1 cellular context compared by ENCODE assay signal in genomic region chr4:98663226-98664006, GRCh38.
TF ChIP-seq lines count a peak whose summit lies in the region.

No MANE protein-coding gene starts in this region.

TF ChIP-seq in GM12878, 131 proteins besides CTCF, POLR2A, EP300 and RAD21 (continued from another document and continues in another):
- TF ChIP-seq MLLT1 (IDR thresholded peaks at IDR 0.05) (peak; percentile 71), PRDM15 (CRISPR knock-in tag; IDR thresholded peaks at IDR 0.05) (no peak), MXI1 (IDR thresholded peaks at IDR 0.05; ENCODE audit: low read depth, low read length) (peak; percentile 74; the same call in 1 of the 2 replicates), MTA3 (IDR thresholded peaks at IDR 0.05; ENCODE audit: borderline replicate concordance, low read length) (peak; percentile 94), RCOR1 (conservative IDR thresholded peaks at IDR 0.05; ENCODE audit: low read depth, low read length) (peak; percentile 74; the same call in 1 of the 2 replicates), CBX5 (IDR thresholded peaks at IDR 0.05; ENCODE audit: low read depth) (no peak), RELA (IDR thresholded peaks at IDR 0.05; ENCODE audit: borderline replicate concordance, partially characterized antibody) (no peak), IRF4 (IDR thresholded peaks at IDR 0.05; ENCODE audit: low read depth, low read length) (no peak; the same call in 1 of the 2 replicates), RB1 (IDR thresholded peaks at IDR 0.05; ENCODE audit: borderline replicate concordance) (0 out of 2 replicates have a peak, but pooled peaks have one; percentile 63), ZBED1 (IDR thresholded peaks at IDR 0.05; ENCODE audit: borderline replicate concordance) (peak; percentile 51; the same call in 1 of the 2 replicates), CEBPB (IDR thresholded peaks at IDR 0.05; ENCODE audit: borderline replicate concordance in 1 of 2, low read depth in 2 of 2, low read length in 2 of 2) (peak in 1 of 2 experiments; percentile 80; a peak in 1 of 4 replicates), NR2F1 (conservative IDR thresholded peaks at IDR 0.05) (peak; percentile 80), BMI1 (IDR thresholded peaks at IDR 0.05; ENCODE audit: borderline replicate concordance) (peak; percentile 71; the same call in 1 of the 2 replicates), FOXM1 (IDR thresholded peaks at IDR 0.05; ENCODE audit: low read depth, low read length) (peak; percentile 91), ASH2L (IDR thresholded peaks at IDR 0.05; ENCODE audit: borderline replicate concordance, low read depth) (no peak), PML (IDR thresholded peaks at IDR 0.05; ENCODE audit: low read length) (peak; percentile 85; the same call in 1 of the 2 replicates), YY1 (IDR thresholded peaks at IDR 0.05; ENCODE audit: low read depth, low read length) (0 out of 2 replicates have a peak, but pooled peaks have one; percentile 16), TCF7 (IDR thresholded peaks at IDR 0.05; ENCODE audit: borderline replicate concordance) (peak; percentile 74; the same call in 1 of the 2 replicates), SP1 (IDR thresholded peaks at IDR 0.05; ENCODE audit: low read depth, low read length) (peak; percentile 8), FOXK2 (IDR thresholded peaks at IDR 0.05) (no peak), STAT1 (conservative IDR thresholded peaks at IDR 0.05) (no peak), ZNF384 (IDR thresholded peaks at IDR 0.05; ENCODE audit: borderline replicate concordance, low read depth, low read length) (peak; percentile 85), DPF2 (IDR thresholded peaks at IDR 0.05) (peak; percentile 84; the same call in 1 of the 2 replicates), NFIC (IDR thresholded peaks at IDR 0.05; ENCODE audit: low read depth, low read length) (peak; percentile 93), NKRF (conservative IDR thresholded peaks at IDR 0.05) (0 out of 2 replicates have a peak, but pooled peaks have one; percentile 29), CHD2 (IDR thresholded peaks at IDR 0.05; ENCODE audit: borderline replicate concordance, low read depth, low read length) (peak; percentile 72; the same call in 1 of the 2 replicates), ETV6 (conservative IDR thresholded peaks at IDR 0.05 in 1 of 2, IDR thresholded peaks at IDR 0.05 in 1 of 2; ENCODE audit: borderline replicate concordance in 1 of 2, low read depth in 1 of 2) (peak in 1 of 2 experiments; percentile 86; a peak in 1 of 4 replicates), SUPT20H (IDR thresholded peaks at IDR 0.05; ENCODE audit: borderline replicate concordance, control insufficient read depth, low read depth, low read length) (no peak)
- TF ChIP-seq, protein P1, sequence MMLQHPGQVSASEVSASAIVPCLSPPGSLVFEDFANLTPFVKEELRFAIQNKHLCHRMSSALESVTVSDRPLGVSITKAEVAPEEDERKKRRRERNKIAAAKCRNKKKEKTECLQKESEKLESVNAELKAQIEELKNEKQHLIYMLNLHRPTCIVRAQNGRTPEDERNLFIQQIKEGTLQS (IDR thresholded peaks at IDR 0.05; ENCODE audit: borderline replicate concordance, extremely low read depth, low read depth, low read length), result no peak
- TF ChIP-seq, protein P2, sequence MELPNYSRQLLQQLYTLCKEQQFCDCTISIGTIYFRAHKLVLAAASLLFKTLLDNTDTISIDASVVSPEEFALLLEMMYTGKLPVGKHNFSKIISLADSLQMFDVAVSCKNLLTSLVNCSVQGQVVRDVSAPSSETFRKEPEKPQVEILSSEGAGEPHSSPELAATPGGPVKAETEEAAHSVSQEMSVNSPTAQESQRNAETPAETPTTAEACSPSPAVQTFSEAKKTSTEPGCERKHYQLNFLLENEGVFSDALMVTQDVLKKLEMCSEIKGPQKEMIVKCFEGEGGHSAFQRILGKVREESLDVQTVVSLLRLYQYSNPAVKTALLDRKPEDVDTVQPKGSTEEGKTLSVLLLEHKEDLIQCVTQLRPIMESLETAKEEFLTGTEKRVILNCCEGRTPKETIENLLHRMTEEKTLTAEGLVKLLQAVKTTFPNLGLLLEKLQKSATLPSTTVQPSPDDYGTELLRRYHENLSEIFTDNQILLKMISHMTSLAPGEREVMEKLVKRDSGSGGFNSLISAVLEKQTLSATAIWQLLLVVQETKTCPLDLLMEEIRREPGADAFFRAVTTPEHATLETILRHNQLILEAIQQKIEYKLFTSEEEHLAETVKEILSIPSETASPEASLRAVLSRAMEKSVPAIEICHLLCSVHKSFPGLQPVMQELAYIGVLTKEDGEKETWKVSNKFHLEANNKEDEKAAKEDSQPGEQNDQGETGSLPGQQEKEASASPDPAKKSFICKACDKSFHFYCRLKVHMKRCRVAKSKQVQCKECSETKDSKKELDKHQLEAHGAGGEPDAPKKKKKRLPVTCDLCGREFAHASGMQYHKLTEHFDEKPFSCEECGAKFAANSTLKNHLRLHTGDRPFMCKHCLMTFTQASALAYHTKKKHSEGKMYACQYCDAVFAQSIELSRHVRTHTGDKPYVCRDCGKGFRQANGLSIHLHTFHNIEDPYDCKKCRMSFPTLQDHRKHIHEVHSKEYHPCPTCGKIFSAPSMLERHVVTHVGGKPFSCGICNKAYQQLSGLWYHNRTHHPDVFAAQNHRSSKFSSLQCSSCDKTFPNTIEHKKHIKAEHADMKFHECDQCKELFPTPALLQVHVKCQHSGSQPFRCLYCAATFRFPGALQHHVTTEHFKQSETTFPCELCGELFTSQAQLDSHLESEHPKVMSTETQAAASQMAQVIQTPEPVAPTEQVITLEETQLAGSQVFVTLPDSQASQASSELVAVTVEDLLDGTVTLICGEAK (IDR thresholded peaks at IDR 0.05; ENCODE audit: borderline replicate concordance), result 0 out of 2 replicates have a peak, but pooled peaks have one; percentile 1
- TF ChIP-seq, protein P3, sequence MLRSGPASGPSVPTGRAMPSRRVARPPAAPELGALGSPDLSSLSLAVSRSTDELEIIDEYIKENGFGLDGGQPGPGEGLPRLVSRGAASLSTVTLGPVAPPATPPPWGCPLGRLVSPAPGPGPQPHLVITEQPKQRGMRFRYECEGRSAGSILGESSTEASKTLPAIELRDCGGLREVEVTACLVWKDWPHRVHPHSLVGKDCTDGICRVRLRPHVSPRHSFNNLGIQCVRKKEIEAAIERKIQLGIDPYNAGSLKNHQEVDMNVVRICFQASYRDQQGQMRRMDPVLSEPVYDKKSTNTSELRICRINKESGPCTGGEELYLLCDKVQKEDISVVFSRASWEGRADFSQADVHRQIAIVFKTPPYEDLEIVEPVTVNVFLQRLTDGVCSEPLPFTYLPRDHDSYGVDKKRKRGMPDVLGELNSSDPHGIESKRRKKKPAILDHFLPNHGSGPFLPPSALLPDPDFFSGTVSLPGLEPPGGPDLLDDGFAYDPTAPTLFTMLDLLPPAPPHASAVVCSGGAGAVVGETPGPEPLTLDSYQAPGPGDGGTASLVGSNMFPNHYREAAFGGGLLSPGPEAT (IDR thresholded peaks at IDR 0.05; ENCODE audit: low read depth), result peak; percentile 97
- TF ChIP-seq, protein P4, sequence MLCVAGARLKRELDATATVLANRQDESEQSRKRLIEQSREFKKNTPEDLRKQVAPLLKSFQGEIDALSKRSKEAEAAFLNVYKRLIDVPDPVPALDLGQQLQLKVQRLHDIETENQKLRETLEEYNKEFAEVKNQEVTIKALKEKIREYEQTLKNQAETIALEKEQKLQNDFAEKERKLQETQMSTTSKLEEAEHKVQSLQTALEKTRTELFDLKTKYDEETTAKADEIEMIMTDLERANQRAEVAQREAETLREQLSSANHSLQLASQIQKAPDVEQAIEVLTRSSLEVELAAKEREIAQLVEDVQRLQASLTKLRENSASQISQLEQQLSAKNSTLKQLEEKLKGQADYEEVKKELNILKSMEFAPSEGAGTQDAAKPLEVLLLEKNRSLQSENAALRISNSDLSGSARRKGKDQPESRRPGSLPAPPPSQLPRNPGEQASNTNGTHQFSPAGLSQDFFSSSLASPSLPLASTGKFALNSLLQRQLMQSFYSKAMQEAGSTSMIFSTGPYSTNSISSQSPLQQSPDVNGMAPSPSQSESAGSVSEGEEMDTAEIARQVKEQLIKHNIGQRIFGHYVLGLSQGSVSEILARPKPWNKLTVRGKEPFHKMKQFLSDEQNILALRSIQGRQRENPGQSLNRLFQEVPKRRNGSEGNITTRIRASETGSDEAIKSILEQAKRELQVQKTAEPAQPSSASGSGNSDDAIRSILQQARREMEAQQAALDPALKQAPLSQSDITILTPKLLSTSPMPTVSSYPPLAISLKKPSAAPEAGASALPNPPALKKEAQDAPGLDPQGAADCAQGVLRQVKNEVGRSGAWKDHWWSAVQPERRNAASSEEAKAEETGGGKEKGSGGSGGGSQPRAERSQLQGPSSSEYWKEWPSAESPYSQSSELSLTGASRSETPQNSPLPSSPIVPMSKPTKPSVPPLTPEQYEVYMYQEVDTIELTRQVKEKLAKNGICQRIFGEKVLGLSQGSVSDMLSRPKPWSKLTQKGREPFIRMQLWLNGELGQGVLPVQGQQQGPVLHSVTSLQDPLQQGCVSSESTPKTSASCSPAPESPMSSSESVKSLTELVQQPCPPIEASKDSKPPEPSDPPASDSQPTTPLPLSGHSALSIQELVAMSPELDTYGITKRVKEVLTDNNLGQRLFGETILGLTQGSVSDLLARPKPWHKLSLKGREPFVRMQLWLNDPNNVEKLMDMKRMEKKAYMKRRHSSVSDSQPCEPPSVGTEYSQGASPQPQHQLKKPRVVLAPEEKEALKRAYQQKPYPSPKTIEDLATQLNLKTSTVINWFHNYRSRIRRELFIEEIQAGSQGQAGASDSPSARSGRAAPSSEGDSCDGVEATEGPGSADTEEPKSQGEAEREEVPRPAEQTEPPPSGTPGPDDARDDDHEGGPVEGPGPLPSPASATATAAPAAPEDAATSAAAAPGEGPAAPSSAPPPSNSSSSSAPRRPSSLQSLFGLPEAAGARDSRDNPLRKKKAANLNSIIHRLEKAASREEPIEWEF (IDR thresholded peaks at IDR 0.05; ENCODE audit: insufficient replicate concordance, low read depth, low read length), result peak; percentile 93
- TF ChIP-seq, protein P5, sequence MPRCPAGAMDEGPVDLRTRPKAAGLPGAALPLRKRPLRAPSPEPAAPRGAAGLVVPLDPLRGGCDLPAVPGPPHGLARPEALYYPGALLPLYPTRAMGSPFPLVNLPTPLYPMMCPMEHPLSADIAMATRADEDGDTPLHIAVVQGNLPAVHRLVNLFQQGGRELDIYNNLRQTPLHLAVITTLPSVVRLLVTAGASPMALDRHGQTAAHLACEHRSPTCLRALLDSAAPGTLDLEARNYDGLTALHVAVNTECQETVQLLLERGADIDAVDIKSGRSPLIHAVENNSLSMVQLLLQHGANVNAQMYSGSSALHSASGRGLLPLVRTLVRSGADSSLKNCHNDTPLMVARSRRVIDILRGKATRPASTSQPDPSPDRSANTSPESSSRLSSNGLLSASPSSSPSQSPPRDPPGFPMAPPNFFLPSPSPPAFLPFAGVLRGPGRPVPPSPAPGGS (IDR thresholded peaks at IDR 0.05; ENCODE audit: borderline replicate concordance, insufficient read depth, low read depth, low read length, poor library complexity, severe bottlenecking), result peak; percentile 6
